1 cellular context compared by ENCODE assay signal in genomic region chr3:39388741-39389248, GRCh38.
A peak's percentile ranks its signal among the peaks of the same experiment; 100 is the strongest.
TF ChIP-seq lines count a peak whose summit lies in the region.

No MANE protein-coding gene starts in this region.

TF ChIP-seq in GM12878, 131 proteins besides CTCF, POLR2A, EP300 and RAD21 (continued from another document):
- TF ChIP-seq E2F8 (IDR thresholded peaks at IDR 0.05; ENCODE audit: low read depth, partially characterized antibody) (no peak), ZBTB33 (IDR thresholded peaks at IDR 0.05) (no peak), NBN (IDR thresholded peaks at IDR 0.05) (0 out of 2 replicates have a peak, but pooled peaks have one; percentile 46), MTA3 (IDR thresholded peaks at IDR 0.05; ENCODE audit: borderline replicate concordance, low read length) (peak; percentile 56; the same call in 1 of the 2 replicates), JUNB (IDR thresholded peaks at IDR 0.05) (peak; percentile 78), E4F1 (IDR thresholded peaks at IDR 0.05; ENCODE audit: borderline replicate concordance, partially characterized antibody) (no peak), TCF3 (IDR thresholded peaks at IDR 0.05; ENCODE audit: borderline replicate concordance, insufficient read depth, low read depth, low read length) (no peak), PAX8 (IDR thresholded peaks at IDR 0.05) (no peak), SUZ12 (IDR thresholded peaks at IDR 0.05; ENCODE audit: unreplicated experiment) (no peak), POU2F2 (IDR thresholded peaks at IDR 0.05; ENCODE audit: borderline replicate concordance, low read depth, low read length) (0 out of 3 replicates have a peak, but pooled peaks have one; percentile 28), ZBTB40 (IDR thresholded peaks at IDR 0.05; ENCODE audit: borderline replicate concordance) (peak; percentile 14; the same call in 1 of the 2 replicates), ASH2L (IDR thresholded peaks at IDR 0.05; ENCODE audit: borderline replicate concordance, low read depth) (peak; percentile 36; the same call in 1 of the 2 replicates), ATF7 (IDR thresholded peaks at IDR 0.05; ENCODE audit: low read depth) (0 out of 2 replicates have a peak, but pooled peaks have one; percentile 20), MEF2B (IDR thresholded peaks at IDR 0.05; ENCODE audit: partially characterized antibody, poor library complexity, severe bottlenecking) (peak; percentile 54), EZH2 (IDR thresholded peaks at IDR 0.05; ENCODE audit: borderline replicate concordance, control insufficient read depth, low read depth, low read length) (no peak), GABPA (IDR thresholded peaks at IDR 0.05; ENCODE audit: low read depth) (0 out of 2 replicates have a peak, but pooled peaks have one; percentile 35), RCOR1 (conservative IDR thresholded peaks at IDR 0.05; ENCODE audit: low read depth, low read length) (no peak), PML (IDR thresholded peaks at IDR 0.05; ENCODE audit: low read length) (peak; percentile 45; the same call in 1 of the 2 replicates), YY1 (IDR thresholded peaks at IDR 0.05; ENCODE audit: low read depth, low read length) (no peak), NFXL1 (IDR thresholded peaks at IDR 0.05; ENCODE audit: borderline replicate concordance) (no peak), RB1 (IDR thresholded peaks at IDR 0.05; ENCODE audit: borderline replicate concordance) (no peak), BHLHE40 (IDR thresholded peaks at IDR 0.05; ENCODE audit: borderline replicate concordance in 1 of 2, low read depth in 2 of 2, low read length in 1 of 2) (no peak), NFIC (IDR thresholded peaks at IDR 0.05; ENCODE audit: low read depth, low read length) (peak; percentile 83), KLF5 (IDR thresholded peaks at IDR 0.05; ENCODE audit: partially characterized antibody) (no peak), ETV6 (conservative IDR thresholded peaks at IDR 0.05 in 1 of 2, IDR thresholded peaks at IDR 0.05 in 1 of 2; ENCODE audit: borderline replicate concordance in 1 of 2, low read depth in 1 of 2) (peak in 1 of 2 experiments; percentile 94; a peak in 2 of 4 replicates), SMAD1 (IDR thresholded peaks at IDR 0.05; ENCODE audit: low read depth, partially characterized antibody) (no peak), PAX5 (IDR thresholded peaks at IDR 0.05; ENCODE audit: borderline replicate concordance, low read depth, low read length) (peak; percentile 74; the same call in 1 of the 2 replicates), ZBED1 (IDR thresholded peaks at IDR 0.05; ENCODE audit: borderline replicate concordance) (peak; percentile 65; the same call in 1 of the 2 replicates), IKZF1 (conservative IDR thresholded peaks at IDR 0.05) (peak; percentile 79), MEF2A (IDR thresholded peaks at IDR 0.05; ENCODE audit: insufficient read depth, low read depth, low read length) (peak; percentile 87), MTA2 (IDR thresholded peaks at IDR 0.05; ENCODE audit: low read depth) (0 out of 2 replicates have a peak, but pooled peaks have one; percentile 32), RUNX3 (IDR thresholded peaks at IDR 0.05; ENCODE audit: low read length) (peak; percentile 84), ATF3 (IDR thresholded peaks at IDR 0.05; ENCODE audit: borderline replicate concordance, extremely low read depth, low read depth, low read length) (no peak), IKZF2 (IDR thresholded peaks at IDR 0.05) (peak; percentile 72 to 77), BCL11A (IDR thresholded peaks at IDR 0.05; ENCODE audit: low read depth, low read length) (peak; percentile 65; the same call in 1 of the 2 replicates), RELA (IDR thresholded peaks at IDR 0.05; ENCODE audit: borderline replicate concordance, partially characterized antibody) (no peak), GATAD2B (conservative IDR thresholded peaks at IDR 0.05; ENCODE audit: low read depth) (no peak), SPI1 (IDR thresholded peaks at IDR 0.05; ENCODE audit: borderline replicate concordance, insufficient read depth, low read depth, low read length) (peak; percentile 33; the same call in 1 of the 2 replicates), MXI1 (IDR thresholded peaks at IDR 0.05; ENCODE audit: low read depth, low read length) (no peak), EED (IDR thresholded peaks at IDR 0.05; ENCODE audit: low read depth) (peak; percentile 78), TAF1 (IDR thresholded peaks at IDR 0.05; ENCODE audit: borderline replicate concordance, low read depth, low read length) (0 out of 2 replicates have a peak, but pooled peaks have one; percentile 26), FOXM1 (IDR thresholded peaks at IDR 0.05; ENCODE audit: low read depth, low read length) (peak; percentile 55; the same call in 1 of the 2 replicates), IRF3 (IDR thresholded peaks at IDR 0.05) (no peak), PKNOX1 (IDR thresholded peaks at IDR 0.05) (peak; percentile 30; the same call in 1 of the 2 replicates), CREM (IDR thresholded peaks at IDR 0.05; ENCODE audit: low read depth) (peak; percentile 35; the same call in 1 of the 2 replicates)
TF ChIP-seq in GM12878: peak in this region for 28.
